ENCODE assay signal across 3 cellular contexts in the genomic region with DNA sequence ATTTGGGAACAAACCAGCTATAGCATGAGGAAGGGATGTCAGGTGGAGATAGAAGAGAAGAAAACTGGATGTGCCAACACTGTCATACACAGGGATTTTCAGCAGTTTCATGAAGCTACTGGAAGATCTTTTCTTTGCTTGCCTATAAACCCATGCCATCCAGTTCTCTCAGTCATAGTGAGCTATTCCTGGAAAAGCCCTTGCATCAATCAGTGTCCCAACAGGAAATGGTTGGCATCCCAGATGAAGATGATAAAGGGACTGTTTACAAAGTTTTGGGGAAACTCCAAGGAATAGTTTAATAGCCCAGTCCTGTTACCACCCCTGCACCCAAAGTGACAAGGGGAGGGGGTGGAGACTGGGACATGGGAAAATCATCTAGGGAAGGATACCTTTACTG.
"Had no signal": no experiment of that assay in that cellular context is flagged by ENCODE, and none has a peak within 500 bp of the region (broad histone marks: within the 10 kb centered on the region; RNA-seq: fewer than 3 reads in every experiment).

No MANE protein-coding gene starts in this region.

- DNase-seq: GDM1, GF-D8 had no signal

- ATAC-seq: GM12878 had no signal
